8 cellular contexts compared by ENCODE assay signal in the genomic region with DNA sequence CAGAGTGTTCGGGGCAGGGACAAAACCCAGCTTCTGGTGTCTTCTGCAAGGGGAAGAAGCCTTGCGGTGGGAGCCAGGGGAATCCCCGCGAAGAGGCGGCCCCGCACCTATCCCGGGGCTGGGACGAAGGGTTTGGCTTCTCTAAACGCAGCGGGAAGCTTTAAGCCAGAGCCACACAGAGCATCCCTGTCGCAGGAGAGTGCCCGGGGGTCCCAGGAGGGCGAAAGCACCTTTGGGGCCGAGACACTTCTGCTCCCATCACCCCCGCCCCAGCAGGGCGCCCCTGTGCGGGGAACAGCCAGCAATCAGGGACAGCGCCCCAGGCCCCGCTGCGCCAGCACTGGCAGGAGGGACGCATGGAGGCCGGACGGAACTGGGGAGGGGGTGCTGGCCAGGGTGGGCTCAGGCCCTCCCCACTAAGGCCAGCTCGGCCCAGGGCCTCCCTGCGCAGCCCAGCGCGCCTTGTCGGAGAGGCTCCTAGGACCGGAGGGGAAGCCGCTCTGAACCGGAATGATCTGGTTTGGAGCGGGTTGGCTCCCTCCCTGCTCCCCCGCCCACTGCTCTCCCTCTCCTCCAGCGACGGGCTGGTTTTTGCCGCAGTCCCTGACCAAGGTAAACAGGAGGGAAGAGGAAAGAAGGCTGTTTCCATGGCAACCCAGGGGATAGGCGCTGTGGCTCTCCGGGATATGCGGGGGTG.
DNase-seq lines count a peak whose midpoint lies in the region; ATAC-seq, FAIRE-seq and TF ChIP-seq lines count a peak whose summit lies in the region.

No MANE protein-coding gene starts in this region.

- H3K4me1 ChIP-seq in muscle layer of colon (ENCODE audit: insufficient read depth, low read length): peaks cover 7% of the 10 kb centered on the region

- H3K9me3 Mint-ChIP-seq in activated T-cell treated with anti-CD3 and anti-CD28 coated beads, Interleukin-2, amount 50 U/mL, for 72 hours: no peaks in the 10 kb centered on the region

- TF ChIP-seq CTCF in GM13977 (IDR thresholded peaks at IDR 0.05; ENCODE audit: extremely low read depth, insufficient read depth, missing control alignments) (peak; percentile 11), fibroblast of pulmonary artery (IDR thresholded peaks at IDR 0.05; ENCODE audit: low read length, missing control alignments) (no peak)

- H3K4me3 ChIP-seq in fibroblast of pulmonary artery (replicated peaks; ENCODE audit: low read depth, low read length) (peak overlapping the region; percentile 36), muscle layer of colon (ENCODE audit: low read depth in 1 of 2, low read length in 2 of 2) (peak overlapping the region; percentile 62 to 90)

- in situ Hi-C loops in GM13977 (cut with MboI; ENCODE audit: low pct_unique_long_range_greater_than_20kb, low sequenced_read_pairs, unreplicated experiment): no loop called here

- H3K4me3 Mint-ChIP-seq in activated T-cell treated with anti-CD3 and anti-CD28 coated beads, Interleukin-2, amount 50 U/mL, for 72 hours: peak overlapping the region; percentile 57 to 74

- H3K27me3 ChIP-seq in muscle layer of colon (ENCODE audit: control insufficient read depth in 1 of 2, insufficient read depth in 2 of 2, low read length in 2 of 2): no peaks in the 10 kb centered on the region

- ATAC-seq in HG03354 (IDR thresholded peaks at IDR 0.05; ENCODE audit: poor library complexity, severe bottlenecking, unreplicated experiment): peak; percentile 75
- peak; percentile 50 to 61 for ATAC-seq in activated T-cell treated with anti-CD3 and anti-CD28 coated beads, Interleukin-2, amount 50 U/mL, for 72 hours (replicated peaks in 1 of 2)
- ATAC-seq in HG03520 (IDR thresholded peaks at IDR 0.05; ENCODE audit: unreplicated experiment): no peak

- H3K9me3 ChIP-seq in muscle layer of colon (ENCODE audit: low read length): no peaks in the 10 kb centered on the region

- DNase-seq in GM13977 (ENCODE audit: low spot score) (peak; percentile 66), fibroblast of pulmonary artery (ENCODE audit: low read depth) (peak; percentile 82), stromal cell of bone marrow (ENCODE audit: low read depth) (peak; percentile 59), RCC 7860 (ENCODE audit: low spot score) (no peak)
- no peak for DNase-seq in activated T-cell treated with anti-CD3 and anti-CD28 coated beads, Interleukin-2, amount 50 U/mL, for 72 hours

- peaks cover 9% of the 10 kb centered on the region for H3K27me3 Mint-ChIP-seq in activated T-cell treated with anti-CD3 and anti-CD28 coated beads, Interleukin-2, amount 50 U/mL, for 72 hours (ENCODE audit: low read depth)

- H3K27ac Mint-ChIP-seq in activated T-cell treated with anti-CD3 and anti-CD28 coated beads, Interleukin-2, amount 50 U/mL, for 72 hours: no peak overlapping the region

- H3K36me3 Mint-ChIP-seq in activated T-cell treated with anti-CD3 and anti-CD28 coated beads, Interleukin-2, amount 50 U/mL, for 72 hours (ENCODE audit: insufficient read depth in 2 of 2): no peaks in the 10 kb centered on the region

- peaks cover 12% of the 10 kb centered on the region for H3K36me3 ChIP-seq in muscle layer of colon (ENCODE audit: insufficient read depth, low read length)

- no peak for FAIRE-seq in RCC 7860 (lab: Jason Lieb, UNC)

- peaks cover 13% of the 10 kb centered on the region for H3K4me1 Mint-ChIP-seq in activated T-cell treated with anti-CD3 and anti-CD28 coated beads, Interleukin-2, amount 50 U/mL, for 72 hours (ENCODE audit: low read depth)

- H3K9ac ChIP-seq in muscle layer of colon (ENCODE audit: low read length): peak overlapping the region; percentile 53

- peak overlapping the region; percentile 85 for H3K27ac ChIP-seq in muscle layer of colon (ENCODE audit: low read depth, low read length)

Comparison
In these comparisons a context has a peak if more than half of its experiments do, and no peak if none do; other contexts are left out.
1. DNase-seq: peak in GM13977 (single experiment), fibroblast of pulmonary artery (single experiment) and stromal cell of bone marrow (single experiment); none in activated T-cell treated with anti-CD3 and anti-CD28 coated beads, Interleukin-2, amount 50 U/mL, for 72 hours (0 of 2) and RCC 7860 (single experiment).